Comparison of ENCODE assay signal across 8 cellular contexts in genomic region chr6:163415620-163416379, GRCh38. TPM values are rescaled to one million over a fixed set of nuclear protein-coding genes. Genes with fewer than 3 reads are reported as not detected.
DNase-seq lines count a peak whose midpoint lies in the region; ATAC-seq, FAIRE-seq and TF ChIP-seq lines count a peak whose summit lies in the region.

No MANE protein-coding gene starts in this region.

- peaks cover 68% of the 10 kb centered on the region for H3K79me2 ChIP-seq in HepG2 (ENCODE audit: insufficient read depth, low read length)

- H3K4me2 ChIP-seq in HepG2 (ENCODE audit: low read depth, low read length): peak overlapping the region; percentile 92

- DNase-seq in GM12864 (ENCODE audit: low read depth): no peak
- DNase-seq in HS-27A (ENCODE audit: low read depth): peak; percentile 30
- DNase-seq in T-helper 9 cell: peak; percentile 15
- no peak for DNase-seq in central memory CD8-positive, alpha-beta T cell (ENCODE audit: low spot score in 2 of 2)
- peak; percentile 53 for DNase-seq in HepG2 (ENCODE audit: low spot score)
- DNase-seq in stimulated activated effector memory CD8-positive, alpha-beta T cell treated with anti-CD3 and anti-CD28 coated beads, Interleukin-12 subunit alpha, Interleukin-12 subunit beta, amount 100 ng/mL, for 72 hours (ENCODE audit: low spot score in 2 of 2): peak; percentile 25 to 77
- DNase-seq in NCI-H2081 treated with DMSO at 0.1 percent for 48 hours (lab: John Stamatoyannopoulos, UW): no peak

- peaks cover 55% of the 10 kb centered on the region for H3K4me1 ChIP-seq in HepG2 (ENCODE audit: insufficient read depth, low read length)

- no peaks in the 10 kb centered on the region for H3K27me3 Mint-ChIP-seq in central memory CD8-positive, alpha-beta T cell

- TF ChIP-seq POLR2A in HepG2 (IDR thresholded peaks at IDR 0.05; ENCODE audit: insufficient read depth in 1 of 2, low read depth in 2 of 2, low read length in 2 of 2): no peak; a peak in 1 of 4 replicates

- peak overlapping the region; percentile 90 for H3K27ac ChIP-seq in HepG2 (ENCODE audit: extremely low read length, insufficient read depth, low read length)

- peak overlapping the region; percentile 92 for H3K27ac Mint-ChIP-seq in central memory CD8-positive, alpha-beta T cell (ENCODE audit: low read depth)
- peak overlapping the region; percentile 89 for H3K27ac Mint-ChIP-seq in stimulated activated effector memory CD8-positive, alpha-beta T cell treated with anti-CD3 and anti-CD28 coated beads, Interleukin-12 subunit alpha, Interleukin-12 subunit beta, amount 100 ng/mL, for 72 hours

- ATAC-seq in central memory CD8-positive, alpha-beta T cell (replicated peaks; ENCODE audit: extremely low read depth, poor library complexity, severe bottlenecking): no peak
- ATAC-seq in HepG2 (no peak), GM18861 (IDR thresholded peaks at IDR 0.05; ENCODE audit: unreplicated experiment) (no peak)
- ATAC-seq in stimulated activated effector memory CD8-positive, alpha-beta T cell treated with anti-CD3 and anti-CD28 coated beads, Interleukin-12 subunit alpha, Interleukin-12 subunit beta, amount 100 ng/mL, for 72 hours: no peak

- peaks cover 36% of the 10 kb centered on the region for H4K20me1 ChIP-seq in HepG2 (ENCODE audit: insufficient read depth, low read length)

- TF ChIP-seq CTCF in GM12864 (IDR thresholded peaks at IDR 0.05; ENCODE audit: low read depth, low read length, missing control alignments) (no peak), HepG2 (CRISPR knock-in tag; IDR thresholded peaks at IDR 0.05) (no peak)

- peak overlapping the region; percentile 98 for H3K9ac ChIP-seq in HepG2 (ENCODE audit: insufficient read depth, low read depth, low read length)

- peak; percentile 39; the same call in 1 of the 2 replicates for TF ChIP-seq RAD21 in HepG2 (CRISPR knock-in tag; IDR thresholded peaks at IDR 0.05)

- H3K27me3 ChIP-seq in HepG2 (ENCODE audit: control insufficient read depth in 1 of 2, insufficient read depth in 2 of 2, low read length in 2 of 2): no peaks in the 10 kb centered on the region; a peak in 1 of 5 replicates

- CTCF ChIA-PET in HepG2 (lab: Yijun Ruan, JAX; ENCODE audit: low intra/inter-chr PET ratio, low total read pairs): interaction anchor here (1.4 to 1.7 kb wide), 2 partner anchors 139 to 235 kb away, joined by 6 to 8 read pairs; no protein-coding TSS in a partner anchor

- in situ Hi-C loops in HepG2 (cut with HindIII; ENCODE audit: extremely low pct_ligation_motif_present, low pct_unique_long_range_greater_than_20kb): loop anchor here (25.0 kb wide), 1 partner anchor 697 kb away; no protein-coding TSS in a partner anchor

- intact Hi-C loops in HepG2 (cut with micrococcal nuclease; ENCODE audit: unreplicated experiment): loop anchor here (2.0 to 10.0 kb wide), 4 partner anchors 139 to 691 kb away; partner anchors contain the start of genes PACRG and PRKN

- H3K36me3 ChIP-seq in HepG2 (replicated peaks in 1 of 2; ENCODE audit: control insufficient read depth in 1 of 2, insufficient read depth in 2 of 2, low read length in 2 of 2): no peaks in the 10 kb centered on the region

- FAIRE-seq in HepG2 (lab: Jason Lieb, UNC): no peak

- WGBS in HepG2 (ENCODE audit: low lambda C conversion rate): under 1% methylated on average over 37 of the region's 57 CpGs

- H3K36me3 Mint-ChIP-seq in central memory CD8-positive, alpha-beta T cell (ENCODE audit: insufficient read depth): peaks cover 17% of the 10 kb centered on the region
- peaks cover 13% of the 10 kb centered on the region for H3K36me3 Mint-ChIP-seq in stimulated activated effector memory CD8-positive, alpha-beta T cell treated with anti-CD3 and anti-CD28 coated beads, Interleukin-12 subunit alpha, Interleukin-12 subunit beta, amount 100 ng/mL, for 72 hours

- TF ChIP-seq EP300 in HepG2 (IDR thresholded peaks at IDR 0.05; ENCODE audit: low read depth in 2 of 2, low read length in 2 of 2): no peak
- TF ChIP-seq EP300 in HepG2 (CRISPR knock-in tag; IDR thresholded peaks at IDR 0.05; ENCODE audit: borderline replicate concordance): no peak

- H3K9me3 ChIP-seq in HepG2 (ENCODE audit: low read length): no peaks in the 10 kb centered on the region

- H3K9me3 Mint-ChIP-seq in central memory CD8-positive, alpha-beta T cell: no peaks in the 10 kb centered on the region
- no peaks in the 10 kb centered on the region for H3K9me3 Mint-ChIP-seq in stimulated activated effector memory CD8-positive, alpha-beta T cell treated with anti-CD3 and anti-CD28 coated beads, Interleukin-12 subunit alpha, Interleukin-12 subunit beta, amount 100 ng/mL, for 72 hours

- no peak overlapping the region for H2AFZ ChIP-seq in HepG2 (ENCODE audit: low read length)

- no TSS peak for BruUV-seq in HepG2 (replicated peaks; lab: Mats Ljungman, UMichigan)

- H3K4me3 Mint-ChIP-seq in central memory CD8-positive, alpha-beta T cell: peak overlapping the region; percentile 89
- peak overlapping the region; percentile 90 for H3K4me3 Mint-ChIP-seq in stimulated activated effector memory CD8-positive, alpha-beta T cell treated with anti-CD3 and anti-CD28 coated beads, Interleukin-12 subunit alpha, Interleukin-12 subunit beta, amount 100 ng/mL, for 72 hours

- peaks cover 49% of the 10 kb centered on the region for H3K4me1 Mint-ChIP-seq in central memory CD8-positive, alpha-beta T cell
- H3K4me1 Mint-ChIP-seq in stimulated activated effector memory CD8-positive, alpha-beta T cell treated with anti-CD3 and anti-CD28 coated beads, Interleukin-12 subunit alpha, Interleukin-12 subunit beta, amount 100 ng/mL, for 72 hours: peaks cover 49% of the 10 kb centered on the region

- POLR2A ChIA-PET in HepG2 (lab: Yijun Ruan, JAX): interaction anchor here (0.5 to 1.8 kb wide), 2 partner anchors 10 to 234 kb away, joined by 5 to 7 read pairs; no protein-coding TSS in a partner anchor

- H3K4me3 ChIP-seq in GM12864 (ENCODE audit: low read depth, low read length): peak overlapping the region; percentile 91
- H3K4me3 ChIP-seq in HepG2 (replicated peaks in 1 of 3; ENCODE audit: insufficient read depth in 1 of 3, low read depth in 2 of 3, low read length in 3 of 3): peak overlapping the region; percentile 95 to 97 (median 96)

TF ChIP-seq in HepG2, 621 proteins besides CTCF, POLR2A, EP300 and RAD21 (continues in another document):
- TF ChIP-seq NFKB2 (CRISPR knock-in tag; IDR thresholded peaks at IDR 0.05; ENCODE audit: borderline replicate concordance): peak; percentile 32; the same call in 1 of the 2 replicates
- TF ChIP-seq AGO2 (optimal IDR thresholded peaks at IDR 0.05; ENCODE audit: low read depth, low read length): peak; percentile 79
- peak; percentile 81 for TF ChIP-seq ZFY (CRISPR knock-in tag; IDR thresholded peaks at IDR 0.05)
- peak; percentile 84 for TF ChIP-seq CHD2 (IDR thresholded peaks at IDR 0.05; ENCODE audit: low read depth, low read length)
- TF ChIP-seq CBX2 (IDR thresholded peaks at IDR 0.05; ENCODE audit: low read depth, low read length): no peak
- no peak for TF ChIP-seq CBX2 (CRISPR knock-in tag; IDR thresholded peaks at IDR 0.05; ENCODE audit: low read depth)
- no peak for TF ChIP-seq ZNF724P (CRISPR knock-in tag; IDR thresholded peaks at IDR 0.05; ENCODE audit: borderline replicate concordance)
- TF ChIP-seq ZGPAT (CRISPR knock-in tag; IDR thresholded peaks at IDR 0.05): no peak
- TF ChIP-seq LBX2 (CRISPR knock-in tag; IDR thresholded peaks at IDR 0.05; ENCODE audit: borderline replicate concordance): no peak

RNA-seq across cellular contexts. Expression of gene QKI, which starts 1.3 kb away (rescaled TPM):
- 136 and 167 TPM in 2 replicates for total RNA-seq in HepG2 (2016; rRNA removed; fragmentation: Illumina TruSeq; extraction: Trizol)
- 33.5 and 40.4 TPM in 2 replicates for total RNA-seq in HepG2 (2016; cell fraction: cytosol; rRNA removed; fragmentation: Illumina TruSeq; extraction: Trizol; ENCODE audit: low read depth)
- total RNA-seq in HepG2 (2016; cell fraction: insoluble cytoplasmic fraction; rRNA removed; fragmentation: Illumina TruSeq; extraction: Trizol): 141 and 159 TPM in 2 replicates
- 82.9 and 85.6 TPM in 2 replicates for total RNA-seq in HepG2 (2016; cell fraction: membrane; rRNA removed; fragmentation: Illumina TruSeq; extraction: Trizol)
- 114 and 126 TPM in 2 replicates for total RNA-seq in HepG2 (2016; cell fraction: nucleus; rRNA removed; fragmentation: Illumina TruSeq; extraction: Trizol)
- polyA plus RNA-seq in HepG2 (2011; rRNA removed): 117 and 137 TPM in 2 replicates
- polyA plus RNA-seq in HepG2 (2011; cell fraction: cytosol; rRNA removed): 108 and 115 TPM in 2 replicates
- 73.5 and 79.1 TPM in 2 replicates for polyA plus RNA-seq in HepG2 (2011; cell fraction: nucleus; rRNA removed)
- 77.5 and 90.6 TPM in 2 replicates for polyA plus RNA-seq in HepG2 (2012)
- polyA plus RNA-seq in HepG2 (2016; cell fraction: cytosol; fragmentation: Illumina TruSeq; extraction: Trizol; ENCODE audit: low read depth): 5.6 and 6.8 TPM in 2 replicates
- 101 and 120 TPM in 2 replicates for polyA plus RNA-seq in HepG2 (2016; cell fraction: insoluble cytoplasmic fraction; fragmentation: Illumina TruSeq; extraction: Trizol; ENCODE audit: low read depth)
- 23.6 and 26.7 TPM in 2 replicates for polyA plus RNA-seq in HepG2 (2016; cell fraction: membrane; fragmentation: Illumina TruSeq; extraction: Trizol; ENCODE audit: low read depth)
- 50.1 and 57.9 TPM in 2 replicates for polyA plus RNA-seq in HepG2 (2016; cell fraction: nucleus; fragmentation: Illumina TruSeq; extraction: Trizol; ENCODE audit: insufficient read depth, low read depth)
- polyA minus RNA-seq in HepG2 (2011; rRNA and poly(A)+ RNA removed; ENCODE audit: low replicate concordance): 195 and 554 TPM in 2 replicates
- 175 and 185 TPM in 2 replicates for polyA minus RNA-seq in HepG2 (2011; cell fraction: cytosol; rRNA and poly(A)+ RNA removed)
- polyA minus RNA-seq in HepG2 (2011; cell fraction: nucleus; rRNA and poly(A)+ RNA removed): 261 and 310 TPM in 2 replicates

Comparison
In these comparisons a context has a peak if more than half of its experiments do, and no peak if none do; other contexts are left out.
1. DNase-seq: peak in HS-27A (single experiment), T-helper 9 cell (single experiment), HepG2 (single experiment) and stimulated activated effector memory CD8-positive, alpha-beta T cell treated with anti-CD3 and anti-CD28 coated beads, Interleukin-12 subunit alpha, Interleukin-12 subunit beta, amount 100 ng/mL, for 72 hours (2 of 2); none in GM12864 (single experiment), central memory CD8-positive, alpha-beta T cell (0 of 2) and NCI-H2081 treated with DMSO at 0.1 percent for 48 hours (single experiment).